Comparison of ENCODE assay signal across 8 cellular contexts in the genomic region with DNA sequence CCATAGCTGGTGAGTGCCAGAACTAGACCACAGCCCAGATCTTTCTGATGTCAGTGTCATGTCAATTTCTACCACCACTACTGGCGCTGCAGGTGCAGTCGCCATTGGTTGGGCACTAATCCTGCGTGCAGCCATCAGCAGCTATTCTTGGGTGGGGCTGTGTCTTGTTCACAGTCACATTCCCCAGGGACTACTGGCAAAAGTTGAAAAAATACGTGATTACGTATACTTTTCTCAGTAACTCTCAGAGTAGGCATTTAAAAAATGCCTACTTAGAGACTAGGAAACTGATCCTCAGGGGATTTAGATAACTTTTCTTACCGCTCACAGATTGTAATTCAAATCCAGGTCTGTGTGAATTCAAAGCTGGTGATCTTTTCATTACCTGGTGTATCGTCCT.
"Had no signal": no experiment of that assay in that cellular context is flagged by ENCODE, and none has a peak within 500 bp of the region (broad histone marks: within the 10 kb centered on the region; RNA-seq: fewer than 3 reads in every experiment).

No MANE protein-coding gene starts in this region.

- DNase-seq: GM23248, GOT3, H7, HFFc6, KG1 had no signal

- H3K4me1 ChIP-seq: HAP-1 had no signal

- H3K9ac ChIP-seq: GM23248 had no signal

- H3K36me3 ChIP-seq: HAP-1 had no signal

- H2AFZ ChIP-seq: GM23248 had no signal

- H3K4me3 ChIP-seq: GM23248, HAP-1, K562 had no signal

- ATAC-seq: HCT116, K562 had no signal

- H3K27ac ChIP-seq: GM23248 had no signal

- H3K9me3 ChIP-seq: HAP-1 had no signal
